In genomic region chr7:135102372-135102771, GRCh38 we compare ENCODE assay signal across 12 cellular contexts. TPM values are rescaled to one million over a fixed set of nuclear protein-coding genes. Genes with fewer than 3 reads are reported as not detected.
DNase-seq lines count a peak whose midpoint lies in the region; ATAC-seq, FAIRE-seq and TF ChIP-seq lines count a peak whose summit lies in the region.
"Had no signal": no experiment of that assay in that cellular context is flagged by ENCODE, and none has a peak within 500 bp of the region (broad histone marks: within the 10 kb centered on the region; RNA-seq: fewer than 3 reads in every experiment).

No MANE protein-coding gene starts in this region.

- no peak for DNase-seq in activated CD8-positive, alpha-beta T cell treated with anti-CD3 and anti-CD28 coated beads for 36 hours
- DNase-seq in activated CD8-positive, alpha-beta T cell treated with anti-CD3 and anti-CD28 coated beads, Interleukin-2, amount 10 ng/mL, durations not matched to agents 7 days and 5 days = no peak
- peak; percentile 41 for DNase-seq in GM12878 (ENCODE audit: low read depth, low spot score)
- no peak for DNase-seq in occipital lobe (lab: John Stamatoyannopoulos, UW)
- DNase-seq: activated CD4-positive, alpha-beta T cell treated with anti-CD3 and anti-CD28 coated beads for 4 hours; activated naive CD4-positive, alpha-beta T cell treated with Interleukin-2 at 50 U/mL for 16 hours; cerebellar nuclear complex; NCI-H2029 treated with DMSO at 0.1 percent for 48 hours had no signal

- peak; percentile 80 for FAIRE-seq in GM12878 (lab: Jason Lieb, UNC)

- H3K27ac Mint-ChIP-seq in activated CD8-positive, alpha-beta T cell treated with anti-CD3 and anti-CD28 coated beads for 36 hours = no peak overlapping the region
- H3K27ac Mint-ChIP-seq in activated CD8-positive, alpha-beta T cell treated with anti-CD3 and anti-CD28 coated beads, Interleukin-2, amount 10 ng/mL, durations not matched to agents 7 days and 5 days = no peak overlapping the region

- TF ChIP-seq CTCF in activated CD8-positive, alpha-beta T cell treated with anti-CD3 and anti-CD28 coated beads for 36 hours (IDR thresholded peaks at IDR 0.05) = no peak
- no peak for TF ChIP-seq CTCF in GM12878 (IDR thresholded peaks at IDR 0.05 in 2 of 3, conservative IDR thresholded peaks at IDR 0.05 in 1 of 3; ENCODE audit: control insufficient read depth in 2 of 3, extremely low read depth in 1 of 3, insufficient read depth in 1 of 3, low read depth in 3 of 3, low read length in 3 of 3)

- peaks cover 5% of the 10 kb centered on the region for H3K9me3 Mint-ChIP-seq in activated CD8-positive, alpha-beta T cell treated with anti-CD3 and anti-CD28 coated beads for 36 hours
- no peaks in the 10 kb centered on the region for H3K9me3 Mint-ChIP-seq in activated CD8-positive, alpha-beta T cell treated with anti-CD3 and anti-CD28 coated beads, Interleukin-2, amount 10 ng/mL, durations not matched to agents 7 days and 5 days (ENCODE audit: insufficient read depth)

- TF ChIP-seq RAD21 in GM12878 (IDR thresholded peaks at IDR 0.05; ENCODE audit: insufficient read depth, low read depth, low read length) = no peak

- H3K27me3 ChIP-seq in GM12878 (replicated peaks in 1 of 2; ENCODE audit: control insufficient read depth in 2 of 2, insufficient read depth in 2 of 2, low read length in 1 of 2) = no peaks in the 10 kb centered on the region

- no peak overlapping the region for H3K4me2 ChIP-seq in GM12878 (ENCODE audit: control insufficient read depth, insufficient read depth)

- no peaks in the 10 kb centered on the region for H3K79me2 ChIP-seq in GM12878 (ENCODE audit: control insufficient read depth, insufficient read depth, low read length)

- peaks cover 3% of the 10 kb centered on the region; the same call in 2 of the 3 replicates for H3K9me3 ChIP-seq in GM12878 (replicated peaks; ENCODE audit: control insufficient read depth, insufficient read depth, low read length)

- POLR2A ChIA-PET in activated CD8-positive, alpha-beta T cell treated with anti-CD3 and anti-CD28 coated beads for 36 hours (lab: Charles Lee) = no interaction called here
- POLR2A ChIA-PET in activated CD8-positive, alpha-beta T cell treated with anti-CD3 and anti-CD28 coated beads, Interleukin-2, amount 10 ng/mL, durations not matched to agents 7 days and 5 days (lab: Charles Lee) = no interaction called here
- POLR2A ChIA-PET in GM12878 (lab: Charles Lee) = interaction anchor here (1.5 kb wide), 1 partner anchor 106 kb away, joined by 3 read pairs; no protein-coding TSS in a partner anchor

- H3K27ac ChIP-seq in GM12878 (ENCODE audit: control insufficient read depth, insufficient read depth) = no peak overlapping the region

- TF ChIP-seq POLR2A in GM12878 (IDR thresholded peaks at IDR 0.05; ENCODE audit: low read depth, low read length) = no peak

- H3K4me1 Mint-ChIP-seq in activated CD8-positive, alpha-beta T cell treated with anti-CD3 and anti-CD28 coated beads for 36 hours (ENCODE audit: low read depth) = peaks cover 2% of the 10 kb centered on the region
- H3K4me1 Mint-ChIP-seq in activated CD8-positive, alpha-beta T cell treated with anti-CD3 and anti-CD28 coated beads, Interleukin-2, amount 10 ng/mL, durations not matched to agents 7 days and 5 days (ENCODE audit: low read depth) = peaks cover 3% of the 10 kb centered on the region

- SMC1A ChIA-PET in GM12878 (lab: Charles Lee; ENCODE audit: uncharacterized antibody, unreplicated experiment) = interaction anchor here (0.9 to 1.6 kb wide), 4 partner anchors 8 to 48 kb away, joined by 3 to 6 read pairs (median 3); partner anchors contain the start of gene TMEM140

- no TSS peak for BruUV-seq in GM12878 (replicated peaks; lab: Mats Ljungman, UMichigan)

- no peak overlapping the region for H2AFZ ChIP-seq in GM12878 (ENCODE audit: control insufficient read depth, low read depth, low read length)

- no peaks in the 10 kb centered on the region for H3K4me1 ChIP-seq in GM12878 (ENCODE audit: control insufficient read depth, insufficient read depth, low read length)

- CTCF ChIA-PET in activated CD8-positive, alpha-beta T cell treated with anti-CD3 and anti-CD28 coated beads for 36 hours (lab: Charles Lee) = no interaction called here
- CTCF ChIA-PET in activated CD8-positive, alpha-beta T cell treated with anti-CD3 and anti-CD28 coated beads, Interleukin-2, amount 10 ng/mL, durations not matched to agents 7 days and 5 days (lab: Charles Lee) = no interaction called here
- CTCF ChIA-PET in GM12878 (lab: Yijun Ruan, JAX) = interaction anchor here (1.0 to 1.7 kb wide), 3 partner anchors 17 to 107 kb away, joined by 3 to 4 read pairs (median 3); no protein-coding TSS in a partner anchor

- H3K4me3 Mint-ChIP-seq in activated CD8-positive, alpha-beta T cell treated with anti-CD3 and anti-CD28 coated beads for 36 hours = no peak overlapping the region
- H3K4me3 Mint-ChIP-seq in activated CD8-positive, alpha-beta T cell treated with anti-CD3 and anti-CD28 coated beads, Interleukin-2, amount 10 ng/mL, durations not matched to agents 7 days and 5 days = no peak overlapping the region

- RAD21 ChIA-PET in GM12878 (lab: Charles Lee; ENCODE audit: unreplicated experiment) = interaction anchor here (1.1 to 1.2 kb wide), 3 partner anchors 44 to 110 kb away, joined by 3 read pairs; partner anchors contain the start of gene TMEM140

- TF ChIP-seq EP300 in GM12878 (IDR thresholded peaks at IDR 0.05; ENCODE audit: borderline replicate concordance in 1 of 2, control insufficient read depth in 1 of 2, low read depth in 2 of 2, low read length in 2 of 2) = peak in 1 of 2 experiments; percentile 64; a peak in 1 of 4 replicates

- in situ Hi-C loops in GM12878 (cut with MboI) = no loop called here

- H3K36me3 ChIP-seq in GM12878 (ENCODE audit: control insufficient read depth in 2 of 2, insufficient read depth in 2 of 2, low read length in 1 of 2) = no peaks in the 10 kb centered on the region

- no peaks in the 10 kb centered on the region for H3K36me3 Mint-ChIP-seq in activated CD8-positive, alpha-beta T cell treated with anti-CD3 and anti-CD28 coated beads for 36 hours (ENCODE audit: low read depth)
- H3K36me3 Mint-ChIP-seq in activated CD8-positive, alpha-beta T cell treated with anti-CD3 and anti-CD28 coated beads, Interleukin-2, amount 10 ng/mL, durations not matched to agents 7 days and 5 days (ENCODE audit: low read depth) = no peaks in the 10 kb centered on the region

- ATAC-seq in activated CD8-positive, alpha-beta T cell treated with anti-CD3 and anti-CD28 coated beads for 36 hours = peak; percentile 60
- ATAC-seq in activated CD8-positive, alpha-beta T cell treated with anti-CD3 and anti-CD28 coated beads, Interleukin-2, amount 10 ng/mL, durations not matched to agents 7 days and 5 days = no peak
- ATAC-seq in GM21423 (IDR thresholded peaks at IDR 0.05; ENCODE audit: unreplicated experiment) (peak; percentile 98), HG03045 (IDR thresholded peaks at IDR 0.05; ENCODE audit: unreplicated experiment) (peak; percentile 77), GM12878 (peak; percentile 99), GM19324 (IDR thresholded peaks at IDR 0.05; ENCODE audit: low FRiP score, unreplicated experiment) (no peak), GM21717 (IDR thresholded peaks at IDR 0.05; ENCODE audit: unreplicated experiment) (no peak)

- no peak overlapping the region for H3K4me3 ChIP-seq in GM12878

- no peaks in the 10 kb centered on the region for H3K27me3 Mint-ChIP-seq in activated CD8-positive, alpha-beta T cell treated with anti-CD3 and anti-CD28 coated beads for 36 hours
- H3K27me3 Mint-ChIP-seq in activated CD8-positive, alpha-beta T cell treated with anti-CD3 and anti-CD28 coated beads, Interleukin-2, amount 10 ng/mL, durations not matched to agents 7 days and 5 days (ENCODE audit: low read depth) = no peaks in the 10 kb centered on the region

- intact Hi-C loops in activated CD8-positive, alpha-beta T cell treated with anti-CD3 and anti-CD28 coated beads for 36 hours (cut with micrococcal nuclease) = no loop called here
- intact Hi-C loops in GM12878 (cut with micrococcal nuclease; ENCODE audit: unreplicated experiment) = loop anchor here (2.0 to 5.0 kb wide), 2 partner anchors 45 to 106 kb away; partner anchors contain the start of gene TMEM140

- H3K9ac ChIP-seq in GM12878 (ENCODE audit: control insufficient read depth, insufficient read depth, low read length) = no peak overlapping the region

- no peaks in the 10 kb centered on the region for H4K20me1 ChIP-seq in GM12878 (ENCODE audit: control insufficient read depth, insufficient read depth)

TF ChIP-seq in GM12878, 131 proteins besides CTCF, POLR2A, EP300 and RAD21 (continues in another document):
- TF ChIP-seq BCL11A (IDR thresholded peaks at IDR 0.05; ENCODE audit: low read depth, low read length) = peak; percentile 79; the same call in 1 of the 2 replicates
- no peak for TF ChIP-seq HDGF (IDR thresholded peaks at IDR 0.05)
- TF ChIP-seq JUNB (IDR thresholded peaks at IDR 0.05) = peak; percentile 93
- peak; percentile 61; the same call in 1 of the 2 replicates for TF ChIP-seq CBFB (IDR thresholded peaks at IDR 0.05; ENCODE audit: low read depth)
- TF ChIP-seq CREM (IDR thresholded peaks at IDR 0.05; ENCODE audit: low read depth) = peak; percentile 57; the same call in 1 of the 2 replicates
- 0 out of 2 replicates have a peak, but pooled peaks have one; percentile 47 for TF ChIP-seq PAX5 (IDR thresholded peaks at IDR 0.05; ENCODE audit: borderline replicate concordance, low read depth, low read length)
- TF ChIP-seq SMAD5 (IDR thresholded peaks at IDR 0.05; ENCODE audit: low read depth) = no peak

RNA-seq across cellular contexts. Expression of gene TMEM140, which starts 45.5 kb away (rescaled TPM):
- total RNA-seq in activated CD8-positive, alpha-beta T cell treated with anti-CD3 and anti-CD28 coated beads for 36 hours = 1 to 10 TPM; 6.2 to 7.6 TPM
- total RNA-seq in activated CD8-positive, alpha-beta T cell treated with anti-CD3 and anti-CD28 coated beads, Interleukin-2, amount 10 ng/mL, durations not matched to agents 7 days and 5 days = 10 to 100 TPM; 12.6 to 12.7 TPM
- 69.2 and 83.7 TPM in 2 replicates for total RNA-seq in GM12878 (2013; cell fraction: nucleolus; rRNA removed)
- 2.4 and 2.9 TPM in 2 replicates for total RNA-seq in GM12878 (2014; rRNA removed)
- total RNA-seq in GM12878 (2014; rRNA removed; fragmentation: Illumina TruSeq; extraction: Trizol) = 3.3 and 4.3 TPM in 2 replicates
- total RNA-seq in GM12878 (2021) = 3.0 and 5.2 TPM in 2 replicates
- polyA plus RNA-seq in GM12878 (2011; ENCODE audit: low read depth) = 18.1 TPM
- polyA plus RNA-seq in GM12878 (2011; rRNA removed) = 16.7 and 20.7 TPM in 2 replicates
- polyA plus RNA-seq in GM12878 (2011; cell fraction: cytosol; rRNA removed) = 18.6 and 18.9 TPM in 2 replicates
- polyA plus RNA-seq in GM12878 (2011; cell fraction: nucleus; rRNA removed) = 12.3 and 14.9 TPM in 2 replicates
- polyA plus RNA-seq in GM12878 (2012) = 25.4 and 32.2 TPM in 2 replicates
- polyA plus RNA-seq in GM12878 (2014; fragmentation: Illumina TruSeq; extraction: Trizol) = 3.2 and 3.7 TPM in 2 replicates
- polyA plus RNA-seq in GM12878 (2014; fragmentation: Nextera tagmentation; extraction: Ambion mirVana) = 1 to 10 TPM in 1 of 2 experiments, under 1 TPM in 1; 0.85 to 1.1 TPM
- 3.1 and 3.3 TPM in 2 replicates for polyA plus RNA-seq in GM12878 (2014; rRNA removed)
- 10 to 100 TPM; 11.2 to 12.4 TPM for polyA plus RNA-seq in GM12878 (2016; fragmentation: Nextera tagmentation; extraction: Ambion mirVana)
- 21.2 and 24.0 TPM in 2 replicates for polyA minus RNA-seq in GM12878 (2011; rRNA and poly(A)+ RNA removed)
- 6.5 and 8.0 TPM in 2 replicates for polyA minus RNA-seq in GM12878 (2011; cell fraction: cytosol; rRNA and poly(A)+ RNA removed)
- polyA minus RNA-seq in GM12878 (2011; cell fraction: nucleus; rRNA and poly(A)+ RNA removed) = 20.4 and 28.7 TPM in 2 replicates
- 0.62 TPM for total RNA-seq in occipital lobe

Comparison
In these comparisons a context has a peak if more than half of its experiments do, and no peak if none do; other contexts are left out.
1. ATAC-seq: peak in activated CD8-positive, alpha-beta T cell treated with anti-CD3 and anti-CD28 coated beads for 36 hours (single experiment), GM21423 (single experiment), HG03045 (single experiment) and GM12878 (single experiment); none in activated CD8-positive, alpha-beta T cell treated with anti-CD3 and anti-CD28 coated beads, Interleukin-2, amount 10 ng/mL, durations not matched to agents 7 days and 5 days (single experiment), GM19324 (single experiment) and GM21717 (single experiment).